Comparison of ENCODE assay signal across 8 cellular contexts in the genomic region with DNA sequence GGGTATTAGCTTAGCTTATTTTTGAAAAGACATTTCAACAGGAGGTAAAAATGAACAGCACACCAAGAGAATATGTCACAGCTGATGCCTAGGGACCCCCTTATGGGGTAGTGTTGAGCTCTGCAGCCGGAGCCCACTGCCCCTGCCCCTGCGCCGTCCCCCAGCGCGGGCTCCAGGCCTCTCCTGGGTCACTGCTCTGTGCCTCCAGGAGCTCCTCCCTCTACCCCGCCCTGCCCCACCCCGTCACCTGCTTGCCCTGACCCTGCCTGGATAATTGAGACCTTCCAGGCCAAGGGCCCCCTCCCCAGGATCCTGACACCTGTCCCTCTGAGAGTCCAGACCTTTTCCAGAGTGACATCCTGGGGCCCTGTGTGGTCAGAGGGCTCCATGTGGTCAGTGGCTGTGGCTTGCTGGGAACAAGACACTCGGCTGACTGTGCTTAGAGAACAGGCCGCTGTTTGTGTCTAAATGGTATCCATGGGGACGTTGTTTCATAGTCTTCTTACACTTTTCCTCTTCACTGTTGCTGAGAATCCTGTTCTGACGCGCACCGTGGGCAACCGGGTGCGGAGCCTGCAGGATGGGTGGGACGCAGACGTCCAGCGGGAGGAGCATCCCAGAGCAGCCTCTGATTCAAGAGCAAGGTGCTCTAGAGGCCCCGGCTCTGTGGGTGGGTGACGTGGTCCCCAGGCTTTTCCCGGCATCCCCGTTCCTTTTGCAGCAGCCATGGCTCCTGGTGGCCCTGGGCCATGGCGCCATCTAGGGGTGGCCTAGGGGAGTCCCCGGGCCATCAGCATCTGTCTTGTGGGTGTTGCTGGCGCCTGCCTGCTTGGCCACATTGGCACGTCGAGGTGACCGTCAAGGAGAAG. TPM values are rescaled to one million over a fixed set of nuclear protein-coding genes. Genes with fewer than 3 reads are reported as not detected.
DNase-seq lines count a peak whose midpoint lies in the region; ATAC-seq and TF ChIP-seq lines count a peak whose summit lies in the region.

No MANE protein-coding gene starts in this region.

- POLR2A ChIA-PET in MCF 10A (lab: Yijun Ruan, JAX) = interaction anchor here (0.6 to 2.4 kb wide), 4 partner anchors 11 to 33 kb away, joined by 3 to 7 read pairs (median 4); no protein-coding TSS in a partner anchor

- DNase-seq in T-helper 17 cell = peak; percentile 39 to 52 (median 45)
- peak; percentile 72 for DNase-seq in MCF 10A (ENCODE audit: unreplicated experiment)
- peak in 1 of 2 donors; percentile 92 for DNase-seq in left lung
- DNase-seq in stimulated activated CD8-positive, alpha-beta memory T cell treated with anti-CD3 and anti-CD28 coated beads, Interleukin-12 subunit alpha, Interleukin-12 subunit beta, amount 100 ng/mL, for 4 hours (ENCODE audit: low read depth) = peak; percentile 23
- no peak for DNase-seq in GM19240 (ENCODE audit: insufficient read length, low spot score)
- no peak for DNase-seq in mucosa of gallbladder (ENCODE audit: low spot score)

- CTCF ChIA-PET in MCF 10A (lab: Yijun Ruan, JAX) = interaction anchor here (0.6 to 1.4 kb wide), 7 partner anchors 10 to 106 kb away, joined by 3 to 5 read pairs (median 3); a partner anchor contains a TSS

- peak; percentile 82 for ATAC-seq in T-helper 17 cell
- ATAC-seq in left lung = peak; percentile 96
- no peak for ATAC-seq in HG02973 (IDR thresholded peaks at IDR 0.05; ENCODE audit: unreplicated experiment)

- peaks cover 5% of the 10 kb centered on the region for H3K36me3 Mint-ChIP-seq in T-helper 17 cell (ENCODE audit: low read depth)
- H3K36me3 Mint-ChIP-seq in MCF 10A (ENCODE audit: insufficient read depth, unreplicated experiment) = peaks cover 15% of the 10 kb centered on the region

- no peaks in the 10 kb centered on the region for H3K27me3 ChIP-seq in left lung

- H3K4me3 Mint-ChIP-seq in T-helper 17 cell (no peak overlapping the region), MCF 10A (ENCODE audit: unreplicated experiment) (no peak overlapping the region)

- H3K9me3 Mint-ChIP-seq in MCF 10A (ENCODE audit: unreplicated experiment) = no peaks in the 10 kb centered on the region

- TF ChIP-seq CTCF in GM12874 (IDR thresholded peaks at IDR 0.05; ENCODE audit: insufficient read depth, low read depth, low read length) (peak; percentile 70), MCF 10A (IDR thresholded peaks at IDR 0.05; ENCODE audit: unreplicated experiment) (peak; percentile 73), left lung (IDR thresholded peaks at IDR 0.05) (peak; percentile 62 to 84)

- H3K36me3 ChIP-seq in left lung = no peaks in the 10 kb centered on the region

- no peak overlapping the region for H3K4me3 ChIP-seq in left lung

- H3K27me3 Mint-ChIP-seq in T-helper 17 cell (no peaks in the 10 kb centered on the region), MCF 10A (ENCODE audit: insufficient read depth, unreplicated experiment) (no peaks in the 10 kb centered on the region)

- intact Hi-C loops in MCF 10A (cut with micrococcal nuclease) = no loop called here
- intact Hi-C loops in left lung (cut with DNase I) = no loop called here

- H3K9me3 ChIP-seq in T-helper 17 cell (ENCODE audit: control insufficient read depth, low read length, poor library complexity, severe bottlenecking) (no peaks in the 10 kb centered on the region), left lung (no peaks in the 10 kb centered on the region)

- H3K27ac Mint-ChIP-seq in T-helper 17 cell (peak overlapping the region; percentile 67), MCF 10A (ENCODE audit: low read depth, unreplicated experiment) (no peak overlapping the region)

- H3K27ac ChIP-seq in left lung = no peak overlapping the region

- BruUV-seq in MCF 10A (replicated peaks; lab: Mats Ljungman, UMichigan) = no TSS peak

- H3K4me1 ChIP-seq in left lung = peaks cover 0 to 9% of the 10 kb centered on the region in 2 donors

- H3K4me1 Mint-ChIP-seq in T-helper 17 cell (peaks cover 13% of the 10 kb centered on the region), MCF 10A (ENCODE audit: insufficient read depth, unreplicated experiment) (peaks cover 15% of the 10 kb centered on the region)

RNA-seq across cellular contexts. Expression of a gene that starts 20.0 kb away (rescaled TPM):
- total RNA-seq in T-helper 17 cell (under 1 TPM; 0.10 to 0.18 TPM), MCF 10A (2022) (0.14 and 0.17 TPM in 2 replicates), left lung (1 to 10 TPM in 1 of 2 donors, under 1 TPM in 1; 0.58 to 1.4 TPM), mucosa of gallbladder (1.7 TPM)

RNA-seq across cellular contexts. Expression of a gene that starts 20.9 kb away (rescaled TPM):
- total RNA-seq in T-helper 17 cell = 10 to 100 TPM; 10.6 to 11.6 TPM
- 17.1 and 17.7 TPM in 2 replicates for total RNA-seq in MCF 10A (2022)
- 10 to 100 TPM; 32.1 to 32.9 TPM for total RNA-seq in left lung
- 33.1 TPM for total RNA-seq in mucosa of gallbladder

RNA-seq across cellular contexts. Expression of a gene that starts 25.4 kb away (rescaled TPM):
- total RNA-seq in T-helper 17 cell = 10 to 100 TPM; 39.2 to 40.4 TPM
- 104 and 106 TPM in 2 replicates for total RNA-seq in MCF 10A (2022)
- 10 to 100 TPM; 69.3 to 70.4 TPM for total RNA-seq in left lung
- 69.3 TPM for total RNA-seq in mucosa of gallbladder

RNA-seq across cellular contexts. Expression of a gene that starts 30.9 kb away (rescaled TPM):
- total RNA-seq in T-helper 17 cell (10 to 100 TPM; 15.7 to 17.1 TPM), MCF 10A (2022) (43.6 and 44.6 TPM in 2 replicates), left lung (10 to 100 TPM; 41.5 to 42.5 TPM), mucosa of gallbladder (67.6 TPM)

RNA-seq across cellular contexts. Expression of a gene that starts 38.4 kb away (rescaled TPM):
- 10 to 100 TPM; 11.1 to 15.3 TPM for total RNA-seq in T-helper 17 cell
- 40.4 and 47.9 TPM in 2 replicates for total RNA-seq in MCF 10A (2022)
- 10 to 100 TPM; 27.3 to 41.3 TPM for total RNA-seq in left lung
- 62.4 TPM for total RNA-seq in mucosa of gallbladder

Comparison
In these comparisons a context has a peak if more than half of its experiments do, and no peak if none do; other contexts are left out.
1. DNase-seq: peak in T-helper 17 cell (3 of 3), MCF 10A (single experiment) and stimulated activated CD8-positive, alpha-beta memory T cell treated with anti-CD3 and anti-CD28 coated beads, Interleukin-12 subunit alpha, Interleukin-12 subunit beta, amount 100 ng/mL, for 4 hours (single experiment); none in GM19240 (single experiment) and mucosa of gallbladder (single experiment).
2. Peak in every context shown above with its lines, with median percentiles within 50 percentile points of each other: CTCF ChIP-seq.